In genomic region chr3:100361897-100362296, GRCh38 we compare ENCODE assay signal across 2 cellular contexts.
TF ChIP-seq lines count a peak whose summit lies in the region.

No MANE protein-coding gene starts in this region.

TF ChIP-seq in HEK293, 187 proteins besides CTCF, POLR2A, EP300 and RAD21:
- TF ChIP-seq ZSCAN16 (tag by site-specific recombination; IDR thresholded peaks at IDR 0.05) (no peak), ZNF585B (tag by site-specific recombination; IDR thresholded peaks at IDR 0.05) (no peak), SETDB1 (IDR thresholded peaks at IDR 0.05; ENCODE audit: insufficient read length, low read length) (peak; percentile 17), AEBP2 (tag by site-specific recombination; IDR thresholded peaks at IDR 0.05; ENCODE audit: borderline replicate concordance) (no peak), ZNF510 (tag by site-specific recombination; IDR thresholded peaks at IDR 0.05; ENCODE audit: insufficient replicate concordance) (no peak)
TF ChIP-seq in HEK293: peak in this region for 1.

TF ChIP-seq in HepG2, 621 proteins besides CTCF, POLR2A, EP300 and RAD21:
- TF ChIP-seq ZXDC (CRISPR knock-in tag; IDR thresholded peaks at IDR 0.05) (no peak), TFDP2 (CRISPR knock-in tag; IDR thresholded peaks at IDR 0.05) (no peak), AHDC1 (CRISPR knock-in tag; IDR thresholded peaks at IDR 0.05; ENCODE audit: borderline replicate concordance) (no peak), ZNF280D (CRISPR knock-in tag; IDR thresholded peaks at IDR 0.05) (peak; percentile 72; the same call in 1 of the 2 replicates), RBM22 (optimal IDR thresholded peaks at IDR 0.05; ENCODE audit: low read length) (peak; percentile 69), HMGA1 (CRISPR knock-in tag; conservative IDR thresholded peaks at IDR 0.05) (no peak), U2AF1 (optimal IDR thresholded peaks at IDR 0.05; ENCODE audit: low read depth, low read length) (no peak), NFKBIZ (CRISPR knock-in tag; IDR thresholded peaks at IDR 0.05) (no peak), ZMYM3 (CRISPR knock-in tag; IDR thresholded peaks at IDR 0.05) (0 out of 2 replicates have a peak, but pooled peaks have one; percentile 45), SNAPC2 (CRISPR knock-in tag; IDR thresholded peaks at IDR 0.05) (no peak), RCOR2 (CRISPR knock-in tag; IDR thresholded peaks at IDR 0.05) (no peak)
